ENCODE assay signal across 20 cellular contexts in genomic region chr7:2123360-2123759, GRCh38.
DNase-seq lines count a peak whose midpoint lies in the region; ATAC-seq and TF ChIP-seq lines count a peak whose summit lies in the region.
"Had no signal": no experiment of that assay in that cellular context is flagged by ENCODE, and none has a peak within 500 bp of the region (broad histone marks: within the 10 kb centered on the region; RNA-seq: fewer than 3 reads in every experiment).

No MANE protein-coding gene starts in this region.

- H3K4me1 ChIP-seq in transverse colon, result no peaks in the 10 kb centered on the region
- H3K4me1 ChIP-seq: tibial artery had no signal

- no peaks in the 10 kb centered on the region for H3K27me3 ChIP-seq in transverse colon
- H3K27me3 ChIP-seq: esophagus muscularis mucosa, left lung, neutrophil, right atrium auricular region, tibial artery had no signal

- in situ Hi-C loops in transverse colon (cut with MboI; ENCODE audit: low pct_ligation_motif_present in 1 of 4, low pct_unique_long_range_greater_than_20kb in 1 of 4, low sequenced_read_pairs in 3 of 4), result no loop called here

- POLR2A ChIA-PET in GM10248 (lab: Yijun Ruan, JAX), result no interaction called here

- H3K9me3 ChIP-seq in transverse colon, result no peaks in the 10 kb centered on the region
- H3K9me3 ChIP-seq: esophagus muscularis mucosa, left lung, neutrophil, right atrium auricular region, tibial artery had no signal

- DNase-seq in NCI-H2029 (lab: John Stamatoyannopoulos, UW) (peak; percentile 96), NCI-H2029 treated with DMSO at 0.1 percent for 48 hours (lab: John Stamatoyannopoulos, UW) (no peak), NCI-H1436 treated with DMSO at 0.1 percent for 48 hours (lab: John Stamatoyannopoulos, UW) (peak; percentile 51), NCI-H774 (lab: John Stamatoyannopoulos, UW) (peak; percentile 76), transverse colon (peak; percentile 16), GM10248 (ENCODE audit: extremely low spot score) (no peak)
- DNase-seq: activated CD4-positive, alpha-beta T cell treated with anti-CD3 and anti-CD28 coated beads, Interleukin-2, amount 50 U/mL, for 1 hour; activated gamma-delta T cell treated with Interleukin-2 at 50 U/mL for 16 hours; amniotic stem cell; CD4-positive, alpha-beta T cell; EL; Karpas-422; left lung; stimulated activated naive CD4-positive, alpha-beta T cell; tibial artery had no signal

- CTCF ChIA-PET in GM10248 (lab: Yijun Ruan, JAX), result interaction anchor here (1.0 kb wide), 1 partner anchor 38 kb away, joined by 3 read pairs; no protein-coding TSS in a partner anchor

- H3K36me3 ChIP-seq in transverse colon, result no peaks in the 10 kb centered on the region

- no peak overlapping the region for H3K4me3 ChIP-seq in transverse colon
- H3K4me3 ChIP-seq: esophagus muscularis mucosa, left lung, right atrium auricular region, tibial artery had no signal

- intact Hi-C loops in transverse colon (cut with DNase I; ENCODE audit: low total_unique reads), result no loop called here

- ATAC-seq in HG03175 (IDR thresholded peaks at IDR 0.05; ENCODE audit: unreplicated experiment) (no peak), GM21367 (IDR thresholded peaks at IDR 0.05; ENCODE audit: unreplicated experiment) (no peak)
- ATAC-seq: left lung had no signal

- TF ChIP-seq POLR2A in transverse colon (IDR thresholded peaks at IDR 0.05), result no peak

- no peak overlapping the region for H3K27ac ChIP-seq in transverse colon
- H3K27ac ChIP-seq: esophagus muscularis mucosa, left lung, neutrophil, right atrium auricular region, tibial artery had no signal

- no peak for TF ChIP-seq EP300 in transverse colon (IDR thresholded peaks at IDR 0.05; ENCODE audit: low read depth)

- 88% methylated on average over 24 of the region's 25 CpGs; no CpG with 5 or more reads in 1 of the 2 donors for WGBS in transverse colon (ENCODE audit: low coverage in 1 of 2), 2 donors

- TF ChIP-seq CTCF in transverse colon (IDR thresholded peaks at IDR 0.05) (peak in 2 of 5 experiments; percentile 19), GM10248 (IDR thresholded peaks at IDR 0.05; ENCODE audit: control extremely low read depth, extremely low read depth, low read depth, missing control alignments) (no peak)

Comparison
In these comparisons a context has a peak if more than half of its experiments do, and no peak if none do; other contexts are left out.
1. DNase-seq: peak in NCI-H2029 (single experiment), NCI-H1436 treated with DMSO at 0.1 percent for 48 hours (single experiment), NCI-H774 (single experiment) and transverse colon (single experiment); none in NCI-H2029 treated with DMSO at 0.1 percent for 48 hours (single experiment) and GM10248 (single experiment).